In genomic region chr11:19088791-19089190, GRCh38 we compare ENCODE assay signal across 25 cellular contexts. TPM values are rescaled to one million over a fixed set of nuclear protein-coding genes. Genes with fewer than 3 reads are reported as not detected.
"Had no signal": no experiment of that assay in that cellular context is flagged by ENCODE, and none has a peak within 500 bp of the region (broad histone marks: within the 10 kb centered on the region; RNA-seq: fewer than 3 reads in every experiment).

No MANE protein-coding gene starts in this region.

- H3K27ac ChIP-seq: KMS-11 had no signal

- H3K9ac ChIP-seq: KMS-11, SK-N-SH had no signal

- H3K4me2 ChIP-seq: KMS-11, SK-N-SH had no signal

- H3K9me2 ChIP-seq: SK-N-SH had no signal

- DNase-seq: IMR-90, Kasumi-1, MM.1S, NCI-H1092 treated with DMSO at 0.1 percent for 48 hours, NCI-H1436, NCI-H187, NCI-H2029, NCI-H2081 treated with DMSO at 0.1 percent for 48 hours, NCI-H2171, NCI-H226, NCI-H446, NCI-H510A, NCI-H524 treated with DMSO at 0.1 percent for 48 hours, NCI-H69, NCI-H774, RPMI8226, SHP77, SK-N-SH had no signal

- FAIRE-seq: HepG2, RCC 7860 had no signal

- H3K9me3 ChIP-seq: SK-N-SH had no signal

- ATAC-seq: HepG2 had no signal

RNA-seq across cellular contexts. Expression of gene MRGPRX2, which starts 28.3 kb away (rescaled TPM):
- total RNA-seq: HepG2, HT1080, IMR-90, M059J, OCI-LY7, SK-MEL-5 had no signal
- polyA plus RNA-seq: HepG2, IMR-90, SK-N-SH had no signal
